Comparison of ENCODE assay signal across 21 cellular contexts in genomic region chr6:148855744-148856143, GRCh38.
"Had no signal": no experiment of that assay in that cellular context is flagged by ENCODE, and none has a peak within 500 bp of the region (broad histone marks: within the 10 kb centered on the region; RNA-seq: fewer than 3 reads in every experiment).

No MANE protein-coding gene starts in this region.

- H3K27ac Mint-ChIP-seq: activated CD8-positive, alpha-beta memory T cell treated with anti-CD3 and anti-CD28 coated beads, Interleukin-2, amount 10 ng/mL, durations not matched to agents 7 days and 5 days; activated CD8-positive, alpha-beta T cell treated with anti-CD3 and anti-CD28 coated beads for 36 hours; activated naive CD4-positive, alpha-beta T cell treated with anti-CD3 and anti-CD28 coated beads, Interleukin-2, amount 50 U/mL, for 72 hours; brain; naive thymus-derived CD8-positive, alpha-beta T cell; progenitor cell of endocrine pancreas; T-cell had no signal

- H3K9me3 ChIP-seq: tibial artery had no signal

- H3K9me3 Mint-ChIP-seq: activated CD8-positive, alpha-beta T cell treated with anti-CD3 and anti-CD28 coated beads for 36 hours; activated naive CD4-positive, alpha-beta T cell treated with anti-CD3 and anti-CD28 coated beads, Interleukin-2, amount 50 U/mL, for 72 hours; naive thymus-derived CD8-positive, alpha-beta T cell; T-cell had no signal

- FAIRE-seq: endometrium, kidney had no signal

- H3K4me3 ChIP-seq: lung, tibial artery had no signal

- H3K36me3 ChIP-seq: tibial artery had no signal

- H3K27me3 ChIP-seq: tibial artery had no signal

- H3K4me3 Mint-ChIP-seq: activated CD8-positive, alpha-beta memory T cell treated with anti-CD3 and anti-CD28 coated beads, Interleukin-2, amount 10 ng/mL, durations not matched to agents 7 days and 5 days; activated CD8-positive, alpha-beta T cell treated with anti-CD3 and anti-CD28 coated beads for 36 hours; brain; mesothelial cell of epicardium; naive thymus-derived CD8-positive, alpha-beta T cell; T-cell had no signal

- H3K4me1 ChIP-seq: tibial artery had no signal

- H3K27me3 Mint-ChIP-seq: activated CD8-positive, alpha-beta memory T cell treated with anti-CD3 and anti-CD28 coated beads, Interleukin-2, amount 10 ng/mL, durations not matched to agents 7 days and 5 days had no signal

- H3K36me3 Mint-ChIP-seq: activated naive CD4-positive, alpha-beta T cell treated with anti-CD3 and anti-CD28 coated beads, Interleukin-2, amount 50 U/mL, for 72 hours; mesothelial cell of epicardium; T-cell had no signal

- ATAC-seq: activated CD8-positive, alpha-beta memory T cell treated with anti-CD3 and anti-CD28 coated beads, Interleukin-2, amount 10 ng/mL, durations not matched to agents 7 days and 5 days; activated CD8-positive, alpha-beta T cell treated with anti-CD3 and anti-CD28 coated beads for 36 hours; activated naive CD4-positive, alpha-beta T cell treated with anti-CD3 and anti-CD28 coated beads, Interleukin-2, amount 50 U/mL, for 72 hours; left lobe of liver; naive thymus-derived CD8-positive, alpha-beta T cell; stimulated activated naive CD8-positive, alpha-beta T cell treated with anti-CD3 and anti-CD28 coated beads, Interleukin-15, Interleukin-2, amounts not matched to agents 100 U/mL and 50 U/mL, for 24 hours; T-cell had no signal

- DNase-seq: activated CD4-positive, alpha-beta T cell treated with anti-CD3 and anti-CD28 coated beads for 48 hours; activated CD8-positive, alpha-beta memory T cell treated with anti-CD3 and anti-CD28 coated beads, Interleukin-2, amount 10 ng/mL, durations not matched to agents 7 days and 5 days; activated CD8-positive, alpha-beta T cell treated with anti-CD3 and anti-CD28 coated beads for 36 hours; activated T-cell treated with anti-CD3 and anti-CD28 coated beads for 4 hours; aorta; erythroblast; foreskin fibroblast; kidney; naive thymus-derived CD8-positive, alpha-beta T cell; stimulated activated CD4-positive, alpha-beta T cell treated with anti-CD3 and anti-CD28 coated beads, Interleukin-2, amount 100 ng/mL, for 48 hours; stimulated activated naive CD8-positive, alpha-beta T cell treated with anti-CD3 and anti-CD28 coated beads, Interleukin-15, Interleukin-2, amounts not matched to agents 100 U/mL and 50 U/mL, for 24 hours; T-cell; T-helper 9 cell; tibial artery had no signal

- H3K27ac ChIP-seq: tibial artery had no signal
